Comparison of ENCODE assay signal across 10 cellular contexts in the genomic region with DNA sequence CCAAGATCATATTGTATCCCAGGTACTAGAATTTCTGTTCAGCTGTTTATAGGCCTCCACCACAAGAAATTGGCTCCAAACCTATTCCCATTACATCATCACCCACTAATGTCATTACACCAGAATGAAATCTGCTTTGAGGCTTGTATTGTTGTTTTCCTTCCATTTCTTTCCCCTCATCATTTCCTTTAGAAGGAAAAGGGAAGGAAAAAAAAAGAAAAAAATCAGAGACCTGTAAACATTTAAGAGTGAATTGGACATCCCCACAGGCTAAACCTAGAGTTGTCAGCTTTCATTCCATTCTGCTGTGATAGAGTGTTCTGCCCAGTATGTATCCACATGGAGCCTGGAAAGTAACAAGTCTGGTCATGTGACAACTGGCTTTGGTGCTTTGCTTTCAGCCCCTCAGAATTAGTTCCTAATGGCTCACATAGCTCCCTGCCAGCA. TPM values are rescaled to one million over a fixed set of nuclear protein-coding genes. Genes with fewer than 3 reads are reported as not detected.
DNase-seq lines count a peak whose midpoint lies in the region; ATAC-seq and TF ChIP-seq lines count a peak whose summit lies in the region.
"Had no signal": no experiment of that assay in that cellular context is flagged by ENCODE, and none has a peak within 500 bp of the region (broad histone marks: within the 10 kb centered on the region; RNA-seq: fewer than 3 reads in every experiment).

No MANE protein-coding gene starts in this region.

- no peak overlapping the region for H3K4me3 ChIP-seq in AG10803 (ENCODE audit: low read length)
- H3K4me3 ChIP-seq in epithelial cell of esophagus (ENCODE audit: low read length) = no peak overlapping the region

- peaks cover 30% of the 10 kb centered on the region for H3K4me1 Mint-ChIP-seq in memory B cell
- peaks cover 31 to 56% of the 10 kb centered on the region in 2 donors for H3K4me1 Mint-ChIP-seq in immature natural killer cell

- H3K27ac Mint-ChIP-seq in memory B cell = peak overlapping the region; percentile 14
- peak overlapping the region in 2 of 6 donors; percentile 12 to 28 for H3K27ac Mint-ChIP-seq in immature natural killer cell

- ATAC-seq in memory B cell (ENCODE audit: low read depth) = no peak
- ATAC-seq in HG03280 (IDR thresholded peaks at IDR 0.05; ENCODE audit: unreplicated experiment) = no peak
- ATAC-seq: naive thymus-derived CD8-positive, alpha-beta T cell had no signal

- H3K36me3 Mint-ChIP-seq in memory B cell = peaks cover 17% of the 10 kb centered on the region
- peaks cover 6 to 19% (median 10%) of the 10 kb centered on the region in 3 donors for H3K36me3 Mint-ChIP-seq in immature natural killer cell

- DNase-seq in AG10803 (ENCODE audit: low read depth) (peak; percentile 65), NCI-H2029 treated with DMSO at 0.1 percent for 48 hours (lab: John Stamatoyannopoulos, UW) (peak; percentile 83), epithelial cell of esophagus (ENCODE audit: low read depth) (peak; percentile 90), memory B cell (ENCODE audit: low spot score in 2 of 2) (no peak), SW 1271 (lab: John Stamatoyannopoulos, UW) (no peak), immature natural killer cell (no peak)
- DNase-seq in activated CD4-positive, alpha-beta T cell treated with anti-CD3 and anti-CD28 coated beads for 4 hours = no peak
- DNase-seq: effector CD4-positive, alpha-beta T cell; naive thymus-derived CD8-positive, alpha-beta T cell had no signal

- H3K4me3 Mint-ChIP-seq in memory B cell = no peak overlapping the region
- H3K4me3 Mint-ChIP-seq in immature natural killer cell = no peak overlapping the region
- H3K4me3 Mint-ChIP-seq: naive thymus-derived CD8-positive, alpha-beta T cell had no signal

- H3K27me3 Mint-ChIP-seq in memory B cell (no peaks in the 10 kb centered on the region), immature natural killer cell (ENCODE audit: low read depth in 3 of 3) (peaks cover 0 to 2% (median 2%) of the 10 kb centered on the region in 3 donors)
- H3K27me3 Mint-ChIP-seq: naive thymus-derived CD8-positive, alpha-beta T cell had no signal

- TF ChIP-seq CTCF in AG10803 (conservative IDR thresholded peaks at IDR 0.05; ENCODE audit: low read length) (no peak), epithelial cell of esophagus (IDR thresholded peaks at IDR 0.05; ENCODE audit: insufficient read depth, low read depth, low read length, missing control alignments) (no peak)

- H3K9me3 Mint-ChIP-seq in memory B cell = no peaks in the 10 kb centered on the region
- no peaks in the 10 kb centered on the region for H3K9me3 Mint-ChIP-seq in immature natural killer cell
- H3K9me3 Mint-ChIP-seq: naive thymus-derived CD8-positive, alpha-beta T cell had no signal

RNA-seq across cellular contexts. Expression of gene NFYC, which starts 44.6 kb away (rescaled TPM):
- polyA plus RNA-seq in immature natural killer cell = 10 to 100 TPM; 33.8 to 66.0 (median 53.4) TPM

RNA-seq across cellular contexts. Expression of gene KCNQ4, which starts 47.5 kb away (rescaled TPM):
- not detected for polyA plus RNA-seq in immature natural killer cell

Comparison
In these comparisons a context has a peak if more than half of its experiments do, and no peak if none do; other contexts are left out.
1. DNase-seq: peak in AG10803 (single experiment), NCI-H2029 treated with DMSO at 0.1 percent for 48 hours (single experiment) and epithelial cell of esophagus (single experiment); none in memory B cell (0 of 2), SW 1271 (0 of 2), immature natural killer cell (0 of 3) and activated CD4-positive, alpha-beta T cell treated with anti-CD3 and anti-CD28 coated beads for 4 hours (0 of 2).